22 cellular contexts compared by ENCODE assay signal in the genomic region with DNA sequence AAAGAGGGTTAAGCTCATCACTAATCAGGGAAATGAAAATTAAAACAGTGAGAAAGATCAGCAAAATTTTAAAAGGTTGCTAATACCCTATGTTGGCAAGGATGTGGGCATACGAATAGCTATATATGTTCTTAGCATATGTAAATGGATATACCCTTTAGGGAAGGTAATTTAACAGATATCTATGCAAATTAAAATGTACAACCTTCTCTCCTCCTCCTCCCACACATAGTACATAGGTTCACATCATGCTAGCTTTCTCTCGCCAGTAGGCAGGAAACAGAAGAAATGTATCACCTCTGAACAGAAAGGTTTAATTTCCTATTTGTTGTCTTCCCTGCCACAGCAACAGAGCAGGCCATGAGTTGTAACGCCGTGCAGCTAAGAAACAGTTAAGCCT.
DNase-seq lines count a peak whose midpoint lies in the region; ATAC-seq, FAIRE-seq and TF ChIP-seq lines count a peak whose summit lies in the region.
"Had no signal": no experiment of that assay in that cellular context is flagged by ENCODE, and none has a peak within 500 bp of the region (broad histone marks: within the 10 kb centered on the region; RNA-seq: fewer than 3 reads in every experiment).

No MANE protein-coding gene starts in this region.

- peaks cover 0 to 11% of the 10 kb centered on the region in 2 donors for H3K9me3 Mint-ChIP-seq in stimulated activated naive CD8-positive, alpha-beta T cell treated with anti-CD3 and anti-CD28 coated beads, Interleukin-15, amount 100 ng/mL, for 72 hours
- H3K9me3 Mint-ChIP-seq: HFFc6 had no signal

- H3K4me1 Mint-ChIP-seq in stimulated activated naive CD8-positive, alpha-beta T cell treated with anti-CD3 and anti-CD28 coated beads, Interleukin-15, amount 100 ng/mL, for 72 hours = peaks cover 8% of the 10 kb centered on the region

- no peak overlapping the region for H3K27ac Mint-ChIP-seq in stimulated activated naive CD8-positive, alpha-beta T cell treated with anti-CD3 and anti-CD28 coated beads, Interleukin-15, amount 100 ng/mL, for 72 hours
- H3K27ac Mint-ChIP-seq: B cell, HFFc6 had no signal

- peak; percentile 23 for ATAC-seq in stimulated activated naive CD8-positive, alpha-beta T cell treated with anti-CD3 and anti-CD28 coated beads, Interleukin-15, Interleukin-2, amounts not matched to agents 100 U/mL and 50 U/mL, for 24 hours
- no peak for ATAC-seq in stimulated activated naive CD8-positive, alpha-beta T cell treated with anti-CD3 and anti-CD28 coated beads, Interleukin-15, amount 100 ng/mL, for 72 hours
- no peak for ATAC-seq in HG03378 (IDR thresholded peaks at IDR 0.05; ENCODE audit: unreplicated experiment)

- intact Hi-C loops in head of caudate nucleus (cut with DNase I) = no loop called here

- peak; percentile 23 for FAIRE-seq in H54 (lab: Jason Lieb, UNC)
- FAIRE-seq: A204.1, D721Med, G401.6, GM19239, H1 had no signal

- H3K4me3 Mint-ChIP-seq in stimulated activated naive CD8-positive, alpha-beta T cell treated with anti-CD3 and anti-CD28 coated beads, Interleukin-15, amount 100 ng/mL, for 72 hours = no peak overlapping the region
- H3K4me3 Mint-ChIP-seq: B cell, HFFc6 had no signal

- no peak for TF ChIP-seq POLR2A in H54 (IDR thresholded peaks at IDR 0.05; ENCODE audit: low read depth, low read length)

- DNase-seq in stimulated activated naive CD8-positive, alpha-beta T cell treated with anti-CD3 and anti-CD28 coated beads, Interleukin-15, Interleukin-2, amounts not matched to agents 100 U/mL and 50 U/mL, for 24 hours = no peak
- DNase-seq in stimulated activated naive CD8-positive, alpha-beta T cell treated with anti-CD3 and anti-CD28 coated beads, Interleukin-15, amount 100 ng/mL, for 72 hours = no peak
- DNase-seq in H54 (ENCODE audit: insufficient read length, low spot score) (no peak), ecto neural progenitor cell (ENCODE audit: low spot score) (peak; percentile 14), head of caudate nucleus (no peak), Kasumi-1 (lab: John Stamatoyannopoulos, UW) (no peak)
- DNase-seq: C1 segment of cervical spinal cord; CD4-positive, alpha-beta memory T cell; COR-L47; DMS153; DMS79 treated with DMSO at 0.1 percent for 48 hours; EL; HCEC 1CT; HFFc6; IMR-90 had no signal

- no peaks in the 10 kb centered on the region for H3K27me3 Mint-ChIP-seq in stimulated activated naive CD8-positive, alpha-beta T cell treated with anti-CD3 and anti-CD28 coated beads, Interleukin-15, amount 100 ng/mL, for 72 hours
- H3K27me3 Mint-ChIP-seq: B cell; CD4-positive, alpha-beta memory T cell had no signal
